Comparison of ENCODE assay signal across 1 cellular context in the genomic region with DNA sequence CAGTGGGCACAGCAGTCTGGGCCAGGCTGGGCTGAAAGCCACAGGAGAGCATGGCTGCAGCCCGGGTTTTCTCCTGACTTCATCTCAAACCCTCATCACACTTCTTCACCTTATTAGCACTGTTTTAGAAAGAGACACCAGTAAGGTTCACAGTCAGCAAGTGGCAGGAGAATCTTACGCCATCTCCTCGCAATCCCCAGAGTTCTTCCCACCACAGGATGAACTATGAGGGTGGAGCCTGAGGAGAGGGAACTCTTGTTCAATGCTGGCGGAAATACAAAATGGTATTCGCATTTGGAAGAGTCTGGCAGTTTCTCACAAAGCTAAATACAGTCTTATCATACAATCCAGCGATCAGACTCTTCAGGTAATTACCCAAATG.
TF ChIP-seq lines count a peak whose summit lies in the region.

No MANE protein-coding gene starts in this region.

TF ChIP-seq in HepG2, 621 proteins besides CTCF, POLR2A, EP300 and RAD21 (continued from another document):
- TF ChIP-seq TBL1XR1 (IDR thresholded peaks at IDR 0.05; ENCODE audit: borderline replicate concordance, low read length, partially characterized antibody): no peak
- TF ChIP-seq POGZ (CRISPR knock-in tag; IDR thresholded peaks at IDR 0.05): no peak
- TF ChIP-seq PLSCR1 (CRISPR knock-in tag; IDR thresholded peaks at IDR 0.05; ENCODE audit: borderline replicate concordance): no peak
